In genomic region chr16:57735755-57736418, GRCh38 we compare ENCODE assay signal across 1 cellular context.
TF ChIP-seq lines count a peak whose summit lies in the region.

A gene with protein sequence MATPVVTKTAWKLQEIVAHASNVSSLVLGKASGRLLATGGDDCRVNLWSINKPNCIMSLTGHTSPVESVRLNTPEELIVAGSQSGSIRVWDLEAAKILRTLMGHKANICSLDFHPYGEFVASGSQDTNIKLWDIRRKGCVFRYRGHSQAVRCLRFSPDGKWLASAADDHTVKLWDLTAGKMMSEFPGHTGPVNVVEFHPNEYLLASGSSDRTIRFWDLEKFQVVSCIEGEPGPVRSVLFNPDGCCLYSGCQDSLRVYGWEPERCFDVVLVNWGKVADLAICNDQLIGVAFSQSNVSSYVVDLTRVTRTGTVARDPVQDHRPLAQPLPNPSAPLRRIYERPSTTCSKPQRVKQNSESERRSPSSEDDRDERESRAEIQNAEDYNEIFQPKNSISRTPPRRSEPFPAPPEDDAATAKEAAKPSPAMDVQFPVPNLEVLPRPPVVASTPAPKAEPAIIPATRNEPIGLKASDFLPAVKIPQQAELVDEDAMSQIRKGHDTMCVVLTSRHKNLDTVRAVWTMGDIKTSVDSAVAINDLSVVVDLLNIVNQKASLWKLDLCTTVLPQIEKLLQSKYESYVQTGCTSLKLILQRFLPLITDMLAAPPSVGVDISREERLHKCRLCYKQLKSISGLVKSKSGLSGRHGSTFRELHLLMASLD (plus strand): TSS chr16:57735770. CDS start chr16:57737244, 1,474 bp downstream.

TF ChIP-seq in GM23338, 12 proteins besides CTCF, POLR2A, EP300 and RAD21 (continued from another document):
- TF ChIP-seq, protein P1, sequence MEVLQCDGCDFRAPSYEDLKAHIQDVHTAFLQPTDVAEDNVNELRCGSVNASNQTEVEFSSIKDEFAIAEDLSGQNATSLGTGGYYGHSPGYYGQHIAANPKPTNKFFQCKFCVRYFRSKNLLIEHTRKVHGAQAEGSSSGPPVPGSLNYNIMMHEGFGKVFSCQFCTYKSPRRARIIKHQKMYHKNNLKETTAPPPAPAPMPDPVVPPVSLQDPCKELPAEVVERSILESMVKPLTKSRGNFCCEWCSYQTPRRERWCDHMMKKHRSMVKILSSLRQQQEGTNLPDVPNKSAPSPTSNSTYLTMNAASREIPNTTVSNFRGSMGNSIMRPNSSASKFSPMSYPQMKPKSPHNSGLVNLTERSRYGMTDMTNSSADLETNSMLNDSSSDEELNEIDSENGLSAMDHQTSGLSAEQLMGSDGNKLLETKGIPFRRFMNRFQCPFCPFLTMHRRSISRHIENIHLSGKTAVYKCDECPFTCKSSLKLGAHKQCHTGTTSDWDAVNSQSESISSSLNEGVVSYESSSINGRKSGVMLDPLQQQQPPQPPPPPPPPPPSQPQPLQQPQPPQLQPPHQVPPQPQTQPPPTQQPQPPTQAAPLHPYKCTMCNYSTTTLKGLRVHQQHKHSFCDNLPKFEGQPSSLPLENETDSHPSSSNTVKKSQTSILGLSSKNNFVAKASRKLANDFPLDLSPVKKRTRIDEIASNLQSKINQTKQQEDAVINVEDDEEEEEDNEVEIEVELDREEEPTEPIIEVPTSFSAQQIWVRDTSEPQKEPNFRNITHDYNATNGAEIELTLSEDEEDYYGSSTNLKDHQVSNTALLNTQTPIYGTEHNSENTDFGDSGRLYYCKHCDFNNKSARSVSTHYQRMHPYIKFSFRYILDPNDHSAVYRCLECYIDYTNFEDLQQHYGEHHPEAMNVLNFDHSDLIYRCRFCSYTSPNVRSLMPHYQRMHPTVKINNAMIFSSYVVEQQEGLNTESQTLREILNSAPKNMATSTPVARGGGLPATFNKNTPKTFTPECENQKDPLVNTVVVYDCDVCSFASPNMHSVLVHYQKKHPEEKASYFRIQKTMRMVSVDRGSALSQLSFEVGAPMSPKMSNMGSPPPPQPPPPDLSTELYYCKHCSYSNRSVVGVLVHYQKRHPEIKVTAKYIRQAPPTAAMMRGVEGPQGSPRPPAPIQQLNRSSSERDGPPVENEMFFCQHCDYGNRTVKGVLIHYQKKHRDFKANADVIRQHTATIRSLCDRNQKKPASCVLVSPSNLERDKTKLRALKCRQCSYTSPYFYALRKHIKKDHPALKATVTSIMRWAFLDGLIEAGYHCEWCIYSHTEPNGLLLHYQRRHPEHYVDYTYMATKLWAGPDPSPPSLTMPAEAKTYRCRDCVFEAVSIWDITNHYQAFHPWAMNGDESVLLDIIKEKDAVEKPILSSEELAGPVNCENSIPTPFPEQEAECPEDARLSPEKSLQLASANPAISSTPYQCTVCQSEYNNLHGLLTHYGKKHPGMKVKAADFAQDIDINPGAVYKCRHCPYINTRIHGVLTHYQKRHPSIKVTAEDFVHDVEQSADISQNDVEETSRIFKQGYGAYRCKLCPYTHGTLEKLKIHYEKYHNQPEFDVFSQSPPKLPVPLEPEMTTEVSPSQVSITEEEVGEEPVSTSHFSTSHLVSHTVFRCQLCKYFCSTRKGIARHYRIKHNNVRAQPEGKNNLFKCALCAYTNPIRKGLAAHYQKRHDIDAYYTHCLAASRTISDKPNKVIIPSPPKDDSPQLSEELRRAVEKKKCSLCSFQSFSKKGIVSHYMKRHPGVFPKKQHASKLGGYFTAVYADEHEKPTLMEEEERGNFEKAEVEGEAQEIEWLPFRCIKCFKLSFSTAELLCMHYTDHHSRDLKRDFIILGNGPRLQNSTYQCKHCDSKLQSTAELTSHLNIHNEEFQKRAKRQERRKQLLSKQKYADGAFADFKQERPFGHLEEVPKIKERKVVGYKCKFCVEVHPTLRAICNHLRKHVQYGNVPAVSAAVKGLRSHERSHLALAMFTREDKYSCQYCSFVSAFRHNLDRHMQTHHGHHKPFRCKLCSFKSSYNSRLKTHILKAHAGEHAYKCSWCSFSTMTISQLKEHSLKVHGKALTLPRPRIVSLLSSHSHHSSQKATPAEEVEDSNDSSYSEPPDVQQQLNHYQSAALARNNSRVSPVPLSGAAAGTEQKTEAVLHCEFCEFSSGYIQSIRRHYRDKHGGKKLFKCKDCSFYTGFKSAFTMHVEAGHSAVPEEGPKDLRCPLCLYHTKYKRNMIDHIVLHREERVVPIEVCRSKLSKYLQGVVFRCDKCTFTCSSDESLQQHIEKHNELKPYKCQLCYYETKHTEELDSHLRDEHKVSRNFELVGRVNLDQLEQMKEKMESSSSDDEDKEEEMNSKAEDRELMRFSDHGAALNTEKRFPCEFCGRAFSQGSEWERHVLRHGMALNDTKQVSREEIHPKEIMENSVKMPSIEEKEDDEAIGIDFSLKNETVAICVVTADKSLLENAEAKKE (CRISPR knock-in tag; IDR thresholded peaks at IDR 0.05) = no peak
- TF ChIP-seq NANOG (IDR thresholded peaks at IDR 0.05; ENCODE audit: borderline replicate concordance) (no peak), ZNF331 (CRISPR knock-in tag; IDR thresholded peaks at IDR 0.05; ENCODE audit: low read depth) (no peak), POLR2AphosphoS5 (IDR thresholded peaks at IDR 0.05; ENCODE audit: low read depth) (peak; percentile 67), REST (IDR thresholded peaks at IDR 0.05; ENCODE audit: unreplicated experiment) (no peak)
